ENCODE assay signal across 23 cellular contexts in genomic region chr16:85033153-85033552, GRCh38.
"Had no signal": no experiment of that assay in that cellular context is flagged by ENCODE, and none has a peak within 500 bp of the region (broad histone marks: within the 10 kb centered on the region; RNA-seq: fewer than 3 reads in every experiment).

No MANE protein-coding gene starts in this region.

- H3K36me3 Mint-ChIP-seq: activated CD8-positive, alpha-beta memory T cell treated with anti-CD3 and anti-CD28 coated beads, Interleukin-2, amount 10 ng/mL, durations not matched to agents 7 days and 5 days; natural killer cell treated with Interleukin-12 subunit alpha and Interleukin-12 subunit beta and Interleukin-15 and Interleukin-18, amount 100 ng/mL, for 72 hours had no signal

- H3K36me3 ChIP-seq: left ventricle myocardium inferior, right lobe of liver had no signal

- H3K4me3 Mint-ChIP-seq: activated CD4-positive, alpha-beta T cell treated with anti-CD3 and anti-CD28 coated beads for 36 hours; activated CD8-positive, alpha-beta memory T cell treated with anti-CD3 and anti-CD28 coated beads, Interleukin-2, amount 10 ng/mL, durations not matched to agents 7 days and 5 days; activated CD8-positive, alpha-beta T cell treated with anti-CD3 and anti-CD28 coated beads, Interleukin-2, amount 10 ng/mL, durations not matched to agents 7 days and 5 days; activated naive CD8-positive, alpha-beta T cell; central memory CD8-positive, alpha-beta T cell; dendritic cell treated with granulocyte-macrophage colony-stimulating factor and Interleukin-4, amounts not matched to agents 40 ng/mL and 50 ng/mL, for 4 days; natural killer cell treated with Interleukin-12 subunit alpha and Interleukin-12 subunit beta and Interleukin-15 and Interleukin-18, amount 100 ng/mL, for 72 hours had no signal

- H3K9me3 ChIP-seq: esophagus squamous epithelium, left ventricle myocardium inferior, mucosa of descending colon, right lobe of liver, testis had no signal

- H3K27ac Mint-ChIP-seq: activated CD4-positive, alpha-beta T cell treated with anti-CD3 and anti-CD28 coated beads for 36 hours; activated CD8-positive, alpha-beta memory T cell treated with anti-CD3 and anti-CD28 coated beads, Interleukin-2, amount 10 ng/mL, durations not matched to agents 7 days and 5 days; activated CD8-positive, alpha-beta T cell treated with anti-CD3 and anti-CD28 coated beads, Interleukin-2, amount 10 ng/mL, durations not matched to agents 7 days and 5 days; activated naive CD8-positive, alpha-beta T cell; dendritic cell treated with granulocyte-macrophage colony-stimulating factor and Interleukin-4, amounts not matched to agents 40 ng/mL and 50 ng/mL, for 4 days; natural killer cell treated with Interleukin-12 subunit alpha and Interleukin-12 subunit beta and Interleukin-15 and Interleukin-18, amount 100 ng/mL, for 72 hours had no signal

- H3K4me3 ChIP-seq: esophagus squamous epithelium, left ventricle myocardium inferior, mucosa of descending colon, right lobe of liver, testis had no signal

- H3K27ac ChIP-seq: esophagus squamous epithelium, left ventricle myocardium inferior, right lobe of liver, testis had no signal

- FAIRE-seq: bronchial epithelial cell, urothelium cell line had no signal

- ATAC-seq: activated CD4-positive, alpha-beta T cell treated with anti-CD3 and anti-CD28 coated beads for 36 hours; activated CD8-positive, alpha-beta memory T cell treated with anti-CD3 and anti-CD28 coated beads, Interleukin-2, amount 10 ng/mL, durations not matched to agents 7 days and 5 days; activated CD8-positive, alpha-beta T cell treated with anti-CD3 and anti-CD28 coated beads, Interleukin-2, amount 10 ng/mL, durations not matched to agents 7 days and 5 days; mucosa of descending colon; natural killer cell treated with Interleukin-12 subunit alpha and Interleukin-12 subunit beta and Interleukin-15 and Interleukin-18, amount 100 ng/mL, for 72 hours; right lobe of liver; stimulated activated naive CD8-positive, alpha-beta T cell treated with anti-CD3 and anti-CD28 coated beads, Interleukin-15, Interleukin-2, amounts not matched to agents 100 U/mL and 50 U/mL, for 24 hours had no signal

- DNase-seq: activated CD4-positive, alpha-beta T cell treated with anti-CD3 and anti-CD28 coated beads for 36 hours; activated CD4-positive, CD25-positive, alpha-beta regulatory T cell; activated CD8-positive, alpha-beta memory T cell treated with anti-CD3 and anti-CD28 coated beads, Interleukin-2, amount 10 ng/mL, durations not matched to agents 7 days and 5 days; activated CD8-positive, alpha-beta T cell treated with anti-CD3 and anti-CD28 coated beads, Interleukin-2, amount 10 ng/mL, durations not matched to agents 7 days and 5 days; activated naive CD4-positive, alpha-beta T cell; activated T-cell treated with anti-CD3 and anti-CD28 coated beads, Interleukin-2, amount 50 U/mL, for 48 hours; anterior cingulate cortex; esophagus squamous epithelium; foreskin melanocyte; islet precursor cell; left ventricle myocardium inferior; mucosa of descending colon; stimulated activated CD4-positive, alpha-beta T cell treated with anti-CD3 and anti-CD28 coated beads, Interleukin-4, amount 100 ng/mL, for 1 hour; stimulated activated naive CD8-positive, alpha-beta T cell treated with anti-CD3 and anti-CD28 coated beads, Interleukin-15, Interleukin-2, amounts not matched to agents 100 U/mL and 50 U/mL, for 24 hours; testis; trophoblast cell had no signal

- H3K27me3 Mint-ChIP-seq: activated CD4-positive, alpha-beta T cell treated with anti-CD3 and anti-CD28 coated beads for 36 hours; activated CD8-positive, alpha-beta memory T cell treated with anti-CD3 and anti-CD28 coated beads, Interleukin-2, amount 10 ng/mL, durations not matched to agents 7 days and 5 days; activated naive CD8-positive, alpha-beta T cell; central memory CD8-positive, alpha-beta T cell; dendritic cell treated with granulocyte-macrophage colony-stimulating factor and Interleukin-4, amounts not matched to agents 40 ng/mL and 50 ng/mL, for 4 days; natural killer cell treated with Interleukin-12 subunit alpha and Interleukin-12 subunit beta and Interleukin-15 and Interleukin-18, amount 100 ng/mL, for 72 hours had no signal

- H3K9me3 Mint-ChIP-seq: central memory CD8-positive, alpha-beta T cell; dendritic cell treated with granulocyte-macrophage colony-stimulating factor and Interleukin-4, amounts not matched to agents 40 ng/mL and 50 ng/mL, for 4 days; natural killer cell treated with Interleukin-12 subunit alpha and Interleukin-12 subunit beta and Interleukin-15 and Interleukin-18, amount 100 ng/mL, for 72 hours had no signal
